Comparison of ENCODE assay signal across 8 cellular contexts in genomic region chr10:35126062-35126529, GRCh38. TPM values are rescaled to one million over a fixed set of nuclear protein-coding genes. Genes with fewer than 3 reads are reported as not detected.
DNase-seq lines count a peak whose midpoint lies in the region; ATAC-seq lines count a peak whose summit lies in the region.

No MANE protein-coding gene starts in this region.

- no peaks in the 10 kb centered on the region for H3K36me3 ChIP-seq in CD4-positive, CD25-positive, alpha-beta regulatory T cell (ENCODE audit: control insufficient read depth, insufficient read depth, low read length)
- H3K36me3 ChIP-seq in HUES64 (ENCODE audit: insufficient read depth, low read length), result no peaks in the 10 kb centered on the region
- no peaks in the 10 kb centered on the region for H3K36me3 ChIP-seq in naive thymus-derived CD4-positive, alpha-beta T cell (ENCODE audit: control insufficient read depth in 2 of 3, insufficient read depth in 3 of 3, low read length in 3 of 3)

- CTCF ChIA-PET in naive thymus-derived CD4-positive, alpha-beta T cell (lab: Charles Lee), result interaction anchor here (1.1 to 12.0 kb wide), 3 partner anchors 69 to 96 kb away, joined by 4 to 118 read pairs (median 62); no protein-coding TSS in a partner anchor

- peak overlapping the region; percentile 70 for H3K9ac ChIP-seq in HUES64 (ENCODE audit: low read depth, low read length)

- no peak for DNase-seq in CD4-positive, CD25-positive, alpha-beta regulatory T cell
- no peak for DNase-seq in central memory CD8-positive, alpha-beta T cell (ENCODE audit: low spot score in 2 of 2)
- DNase-seq in naive thymus-derived CD4-positive, alpha-beta T cell, result no peak
- DNase-seq in activated CD4-positive, CD25-positive, alpha-beta regulatory T cell (lab: John Stamatoyannopoulos, UW), result no peak
- DNase-seq in G401 (ENCODE audit: low spot score) (no peak), HCEC 1CT (no peak)

- H3K27me3 ChIP-seq in CD4-positive, CD25-positive, alpha-beta regulatory T cell (ENCODE audit: control insufficient read depth, insufficient read depth, low read length), result no peaks in the 10 kb centered on the region
- H3K27me3 ChIP-seq in HUES64 (ENCODE audit: insufficient read depth, low read length), result no peaks in the 10 kb centered on the region
- H3K27me3 ChIP-seq in naive thymus-derived CD4-positive, alpha-beta T cell (ENCODE audit: control insufficient read depth in 2 of 2, insufficient read depth in 2 of 2, low read length in 2 of 2), result no peaks in the 10 kb centered on the region

- H3K27me3 Mint-ChIP-seq in CD4-positive, CD25-positive, alpha-beta regulatory T cell, result peaks cover 17% of the 10 kb centered on the region
- H3K27me3 Mint-ChIP-seq in central memory CD8-positive, alpha-beta T cell, result no peaks in the 10 kb centered on the region
- H3K27me3 Mint-ChIP-seq in naive thymus-derived CD4-positive, alpha-beta T cell, result no peaks in the 10 kb centered on the region

- H3K27ac ChIP-seq in CD4-positive, CD25-positive, alpha-beta regulatory T cell (ENCODE audit: insufficient read depth, low read length, poor library complexity, severe bottlenecking), result peak overlapping the region; percentile 100
- H3K27ac ChIP-seq in HUES64 (ENCODE audit: low read depth, low read length), result no peak overlapping the region; the same call in 1 of the 2 replicates
- peak overlapping the region; percentile 100 for H3K27ac ChIP-seq in naive thymus-derived CD4-positive, alpha-beta T cell (ENCODE audit: low read depth, low read length)

- ATAC-seq in CD4-positive, CD25-positive, alpha-beta regulatory T cell (ENCODE audit: low read depth in 2 of 2), result no peak
- peak; percentile 2 for ATAC-seq in central memory CD8-positive, alpha-beta T cell (replicated peaks; ENCODE audit: extremely low read depth, poor library complexity, severe bottlenecking)
- ATAC-seq in naive thymus-derived CD4-positive, alpha-beta T cell, result no peak
- no peak for ATAC-seq in GM19397 (IDR thresholded peaks at IDR 0.05; ENCODE audit: unreplicated experiment)

- H3K9me3 Mint-ChIP-seq in CD4-positive, CD25-positive, alpha-beta regulatory T cell, result peaks cover 0 to 2% (median 0%) of the 10 kb centered on the region in 7 donors
- no peaks in the 10 kb centered on the region for H3K9me3 Mint-ChIP-seq in central memory CD8-positive, alpha-beta T cell
- peaks cover 0 to 4% (median 0%) of the 10 kb centered on the region in 11 donors for H3K9me3 Mint-ChIP-seq in naive thymus-derived CD4-positive, alpha-beta T cell

- H3K4me3 Mint-ChIP-seq in CD4-positive, CD25-positive, alpha-beta regulatory T cell, result peak overlapping the region; percentile 88 to 94 (median 93)
- H3K4me3 Mint-ChIP-seq in central memory CD8-positive, alpha-beta T cell, result peak overlapping the region; percentile 92
- peak overlapping the region; percentile 63 to 93 (median 91) for H3K4me3 Mint-ChIP-seq in naive thymus-derived CD4-positive, alpha-beta T cell

- H3K9me3 ChIP-seq in CD4-positive, CD25-positive, alpha-beta regulatory T cell (ENCODE audit: control insufficient read depth in 2 of 2, low read length in 2 of 2), result no peaks in the 10 kb centered on the region
- no peaks in the 10 kb centered on the region for H3K9me3 ChIP-seq in HUES64 (ENCODE audit: insufficient read depth, low read depth, low read length)
- no peaks in the 10 kb centered on the region for H3K9me3 ChIP-seq in naive thymus-derived CD4-positive, alpha-beta T cell (ENCODE audit: control insufficient read depth in 2 of 3, low read length in 3 of 3)

- in situ Hi-C loops in G401 (cut with HindIII; ENCODE audit: low sequenced_read_pairs), result no loop called here

- intact Hi-C loops in naive thymus-derived CD4-positive, alpha-beta T cell (cut with micrococcal nuclease), result loop anchor here (1.0 to 10.0 kb wide), 7 partner anchors 36 to 517 kb away; partner anchors contain the start of genes CCNY (in 1 of the 2), CUL2 (in 1 of the 2) and FZD8 (in 1 of the 2)

- H3K36me3 Mint-ChIP-seq in CD4-positive, CD25-positive, alpha-beta regulatory T cell, result no peaks in the 10 kb centered on the region
- peaks cover 28% of the 10 kb centered on the region for H3K36me3 Mint-ChIP-seq in central memory CD8-positive, alpha-beta T cell (ENCODE audit: insufficient read depth)
- H3K36me3 Mint-ChIP-seq in naive thymus-derived CD4-positive, alpha-beta T cell, result peaks cover 0 to 6% (median 0%) of the 10 kb centered on the region in 5 donors

- peaks cover 26% of the 10 kb centered on the region for H3K4me1 ChIP-seq in CD4-positive, CD25-positive, alpha-beta regulatory T cell (ENCODE audit: control insufficient read depth, insufficient read depth, low read length, poor library complexity, severe bottlenecking)
- no peaks in the 10 kb centered on the region for H3K4me1 ChIP-seq in HUES64 (ENCODE audit: insufficient read depth, low read length)
- H3K4me1 ChIP-seq in naive thymus-derived CD4-positive, alpha-beta T cell (ENCODE audit: control insufficient read depth in 2 of 2, insufficient read depth in 2 of 2, low read length in 2 of 2), result peaks cover 12 to 15% of the 10 kb centered on the region in 2 donors

- H3K27ac Mint-ChIP-seq in CD4-positive, CD25-positive, alpha-beta regulatory T cell, result peak overlapping the region; percentile 95 to 99 (median 96)
- H3K27ac Mint-ChIP-seq in central memory CD8-positive, alpha-beta T cell (ENCODE audit: low read depth), result peak overlapping the region; percentile 99
- peak overlapping the region; percentile 85 to 99 (median 95) for H3K27ac Mint-ChIP-seq in naive thymus-derived CD4-positive, alpha-beta T cell

- POLR2A ChIA-PET in naive thymus-derived CD4-positive, alpha-beta T cell (lab: Charles Lee), result interaction anchor here (0.7 to 3.7 kb wide), 17 partner anchors 10 to 202 kb away, joined by 3 to 80 read pairs (median 4); partner anchors contain the start of gene CUL2

- H3K4me1 Mint-ChIP-seq in CD4-positive, CD25-positive, alpha-beta regulatory T cell, result peaks cover 20 to 45% (median 31%) of the 10 kb centered on the region in 4 donors
- H3K4me1 Mint-ChIP-seq in central memory CD8-positive, alpha-beta T cell, result peaks cover 17% of the 10 kb centered on the region
- H3K4me1 Mint-ChIP-seq in naive thymus-derived CD4-positive, alpha-beta T cell, result peaks cover 13 to 56% (median 42%) of the 10 kb centered on the region in 7 donors

- peak overlapping the region; percentile 73 for H3K4me3 ChIP-seq in CD4-positive, CD25-positive, alpha-beta regulatory T cell (ENCODE audit: low read depth, low read length)
- H3K4me3 ChIP-seq in HUES64 (ENCODE audit: low read length), result peak overlapping the region; percentile 63
- peak overlapping the region; percentile 75 for H3K4me3 ChIP-seq in naive thymus-derived CD4-positive, alpha-beta T cell (ENCODE audit: low read length)

- 82% methylated on average over 13 of the region's 13 CpGs for WGBS in HUES64

RNA-seq across cellular contexts. Expression of gene CREM, which starts 0.6 kb away (rescaled TPM):
- 121 TPM for total RNA-seq in CD4-positive, CD25-positive, alpha-beta regulatory T cell
- polyA plus RNA-seq in CD4-positive, CD25-positive, alpha-beta regulatory T cell, result 10 to 100 TPM; 24.6 to 42.0 (median 28.8) TPM
- polyA plus RNA-seq in HUES64 (2013, experiment 1 of 2), result 36.4 TPM
- polyA plus RNA-seq in HUES64 (2013, experiment 2 of 2), result 41.6 TPM
- total RNA-seq in naive thymus-derived CD4-positive, alpha-beta T cell, result 10 to 100 TPM; 13.3 to 76.2 (median 31.6) TPM
- polyA plus RNA-seq in naive thymus-derived CD4-positive, alpha-beta T cell, result 10 to 100 TPM; 19.1 to 19.7 TPM
- 58.3 and 108 TPM in 2 replicates for total RNA-seq in G401 (2014; rRNA removed; shearing (Covaris generic))

RNA-seq across cellular contexts. Expression of gene CUL2, which starts 36.0 kb away (rescaled TPM):
- total RNA-seq in CD4-positive, CD25-positive, alpha-beta regulatory T cell, result 39.5 TPM
- 10 to 100 TPM; 23.6 to 32.6 (median 25.9) TPM for polyA plus RNA-seq in CD4-positive, CD25-positive, alpha-beta regulatory T cell
- 33.7 TPM for polyA plus RNA-seq in HUES64 (2013, experiment 1 of 2)
- polyA plus RNA-seq in HUES64 (2013, experiment 2 of 2), result 38.2 TPM
- 10 to 100 TPM; 30.9 to 43.7 (median 36.0) TPM for total RNA-seq in naive thymus-derived CD4-positive, alpha-beta T cell
- 10 to 100 TPM; 26.5 to 33.4 TPM for polyA plus RNA-seq in naive thymus-derived CD4-positive, alpha-beta T cell
- total RNA-seq in G401 (2014; rRNA removed; shearing (Covaris generic)), result 17.2 and 29.2 TPM in 2 replicates
